Comparison of ENCODE assay signal across 1 cellular context in genomic region chr17:82887255-82888164, GRCh38.
TF ChIP-seq lines count a peak whose summit lies in the region.

No MANE protein-coding gene starts in this region.

TF ChIP-seq in H1, 55 proteins besides CTCF, POLR2A, EP300 and RAD21 (continued from another document):
- TF ChIP-seq, protein P1, sequence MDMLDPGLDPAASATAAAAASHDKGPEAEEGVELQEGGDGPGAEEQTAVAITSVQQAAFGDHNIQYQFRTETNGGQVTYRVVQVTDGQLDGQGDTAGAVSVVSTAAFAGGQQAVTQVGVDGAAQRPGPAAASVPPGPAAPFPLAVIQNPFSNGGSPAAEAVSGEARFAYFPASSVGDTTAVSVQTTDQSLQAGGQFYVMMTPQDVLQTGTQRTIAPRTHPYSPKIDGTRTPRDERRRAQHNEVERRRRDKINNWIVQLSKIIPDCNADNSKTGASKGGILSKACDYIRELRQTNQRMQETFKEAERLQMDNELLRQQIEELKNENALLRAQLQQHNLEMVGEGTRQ (IDR thresholded peaks at IDR 0.05; ENCODE audit: low read length), result no peak
- TF ChIP-seq HDAC6 (IDR thresholded peaks at IDR 0.05; ENCODE audit: low read depth, low read length), result no peak
- TF ChIP-seq GTF2F1 (IDR thresholded peaks at IDR 0.05; ENCODE audit: borderline replicate concordance, low read depth, low read length), result no peak
TF ChIP-seq in H1: peak in this region for 1.
